In the genomic region with DNA sequence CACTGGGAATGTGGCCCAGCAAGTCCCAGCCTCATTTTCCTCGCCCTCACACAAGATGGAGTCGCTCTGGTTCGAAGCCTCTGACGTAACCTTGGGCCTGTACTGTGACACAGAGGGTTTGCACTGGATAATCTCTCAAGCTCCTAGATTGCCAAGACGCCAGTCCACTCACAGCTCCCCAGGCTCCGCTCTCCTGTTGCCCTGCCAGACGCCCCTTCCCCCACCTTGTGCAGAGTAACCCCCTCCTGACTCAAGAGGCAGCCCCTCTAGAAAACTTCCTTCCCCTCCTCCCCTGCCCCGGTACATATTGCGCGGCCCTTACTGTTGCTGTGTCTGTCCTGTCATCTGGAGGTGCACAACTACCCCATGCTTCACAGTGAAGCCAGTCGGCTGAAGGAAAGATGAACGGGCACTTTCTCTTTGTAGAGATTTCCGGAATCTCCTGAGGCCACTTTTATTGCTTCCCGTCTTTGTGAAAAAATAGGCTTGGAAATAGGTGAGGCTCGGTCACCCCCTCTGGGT, we compare ENCODE assay signal across 8 cellular contexts. TPM values are rescaled to one million over a fixed set of nuclear protein-coding genes. Genes with fewer than 3 reads are reported as not detected.
DNase-seq lines count a peak whose midpoint lies in the region; ATAC-seq and TF ChIP-seq lines count a peak whose summit lies in the region.

No MANE protein-coding gene starts in this region.

- H3K4me3 ChIP-seq in GM12875 (ENCODE audit: low read depth, low read length): peak overlapping the region; percentile 55
- H3K4me3 ChIP-seq in retinal pigment epithelial cell (ENCODE audit: low read length): peak overlapping the region; percentile 44

- H3K4me1 Mint-ChIP-seq in activated CD8-positive, alpha-beta T cell treated with anti-CD3 and anti-CD28 coated beads for 36 hours (ENCODE audit: low read depth): peaks cover 2% of the 10 kb centered on the region

- no peak for TF ChIP-seq CTCF in GM12875 (IDR thresholded peaks at IDR 0.05; ENCODE audit: borderline replicate concordance, insufficient read depth, low read depth, low read length)
- TF ChIP-seq CTCF in activated CD8-positive, alpha-beta T cell treated with anti-CD3 and anti-CD28 coated beads for 36 hours (IDR thresholded peaks at IDR 0.05): no peak
- no peak for TF ChIP-seq CTCF in retinal pigment epithelial cell (conservative IDR thresholded peaks at IDR 0.05; ENCODE audit: low read depth, low read length)

- POLR2A ChIA-PET in activated CD8-positive, alpha-beta T cell treated with anti-CD3 and anti-CD28 coated beads for 36 hours (lab: Charles Lee): no interaction called here

- peak overlapping the region; percentile 33 for H3K4me3 Mint-ChIP-seq in activated CD8-positive, alpha-beta T cell treated with anti-CD3 and anti-CD28 coated beads for 36 hours

- peaks cover 38% of the 10 kb centered on the region for H3K27me3 Mint-ChIP-seq in activated CD8-positive, alpha-beta T cell treated with anti-CD3 and anti-CD28 coated beads for 36 hours

- intact Hi-C loops in activated CD8-positive, alpha-beta T cell treated with anti-CD3 and anti-CD28 coated beads for 36 hours (cut with micrococcal nuclease): no loop called here
- intact Hi-C loops in left cardiac atrium (cut with DNase I): no loop called here

- no peak for ATAC-seq in activated CD8-positive, alpha-beta T cell treated with anti-CD3 and anti-CD28 coated beads for 36 hours
- ATAC-seq in left cardiac atrium (peak; percentile 7 to 31), GM19023 (IDR thresholded peaks at IDR 0.05; ENCODE audit: unreplicated experiment) (no peak)

- no peak overlapping the region for H3K27ac Mint-ChIP-seq in activated CD8-positive, alpha-beta T cell treated with anti-CD3 and anti-CD28 coated beads for 36 hours

- H3K9me3 Mint-ChIP-seq in activated CD8-positive, alpha-beta T cell treated with anti-CD3 and anti-CD28 coated beads for 36 hours: no peaks in the 10 kb centered on the region

- CTCF ChIA-PET in activated CD8-positive, alpha-beta T cell treated with anti-CD3 and anti-CD28 coated beads for 36 hours (lab: Charles Lee): interaction anchor here (1.4 to 1.9 kb wide), 3 partner anchors 49 to 256 kb away, joined by 3 to 7 read pairs (median 5); no protein-coding TSS in a partner anchor

- H3K36me3 Mint-ChIP-seq in activated CD8-positive, alpha-beta T cell treated with anti-CD3 and anti-CD28 coated beads for 36 hours (ENCODE audit: low read depth): no peaks in the 10 kb centered on the region

- no peak for DNase-seq in activated CD8-positive, alpha-beta T cell treated with anti-CD3 and anti-CD28 coated beads for 36 hours
- DNase-seq in left cardiac atrium (no peak), retinal pigment epithelial cell (ENCODE audit: low read depth) (no peak), occipital lobe (lab: John Stamatoyannopoulos, UW) (no peak), cerebellar nuclear complex (lab: John Stamatoyannopoulos, UW) (no peak)
- DNase-seq in effector CD4-positive, alpha-beta T cell: no peak

RNA-seq across cellular contexts. Expression of gene KIAA1614, which starts 1.0 kb away (rescaled TPM):
- under 1 TPM in 1 of 2 experiments, not detected in 1; 0.18 TPM for total RNA-seq in activated CD8-positive, alpha-beta T cell treated with anti-CD3 and anti-CD28 coated beads for 36 hours
- 1 to 10 TPM; 8.2 to 9.3 TPM for total RNA-seq in left cardiac atrium
- 5.6 TPM for total RNA-seq in occipital lobe

Comparison
In these comparisons a context has a peak if more than half of its experiments do, and no peak if none do; other contexts are left out.
1. ATAC-seq: peak in left cardiac atrium (2 of 2); none in activated CD8-positive, alpha-beta T cell treated with anti-CD3 and anti-CD28 coated beads for 36 hours (single experiment) and GM19023 (single experiment).